15 cellular contexts compared by ENCODE assay signal in the genomic region with DNA sequence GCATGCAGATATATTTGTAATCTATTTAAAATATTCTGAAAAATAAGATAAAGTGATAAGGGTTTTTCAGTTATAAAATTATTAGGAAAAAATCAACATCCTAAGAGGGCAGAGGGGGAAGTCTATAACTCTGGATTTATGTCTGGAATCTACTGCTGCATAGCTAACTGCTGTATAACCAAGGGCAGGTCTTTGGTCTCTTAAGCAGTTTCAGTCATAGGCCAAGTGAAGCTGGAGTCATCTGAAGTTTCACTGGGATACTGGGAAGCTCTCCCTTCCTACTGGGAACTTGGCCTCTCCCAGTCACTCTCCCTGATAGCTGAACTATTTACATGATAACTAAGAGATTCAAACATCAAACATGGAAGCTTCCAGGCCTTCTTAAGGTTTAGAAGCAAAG.
DNase-seq lines count a peak whose midpoint lies in the region; ATAC-seq and TF ChIP-seq lines count a peak whose summit lies in the region.
"Had no signal": no experiment of that assay in that cellular context is flagged by ENCODE, and none has a peak within 500 bp of the region (broad histone marks: within the 10 kb centered on the region; RNA-seq: fewer than 3 reads in every experiment).

No MANE protein-coding gene starts in this region.

- H4K20me1 ChIP-seq in OCI-LY3 (ENCODE audit: insufficient read depth, low read length) (no peaks in the 10 kb centered on the region), neural progenitor cell (ENCODE audit: low read depth) (no peaks in the 10 kb centered on the region)

- in situ Hi-C loops in brain microvascular endothelial cell (cut with HindIII; ENCODE audit: low pct_ligation_motif_present, low sequenced_read_pairs) = no loop called here

- H3F3A ChIP-seq in neural progenitor cell (ENCODE audit: low read depth) = no peaks in the 10 kb centered on the region

- H3K27ac ChIP-seq in OCI-LY3 (ENCODE audit: low read length) (peak overlapping the region; percentile 69), brain microvascular endothelial cell (no peak overlapping the region), neural progenitor cell (no peak overlapping the region)

- H3K36me3 ChIP-seq in OCI-LY3 (replicated peaks; ENCODE audit: low read depth, low read length) (no peaks in the 10 kb centered on the region), brain microvascular endothelial cell (replicated peaks) (no peaks in the 10 kb centered on the region), neural progenitor cell (no peaks in the 10 kb centered on the region)

- no peaks in the 10 kb centered on the region for H3K4me1 Mint-ChIP-seq in neural progenitor cell
- H3K4me1 Mint-ChIP-seq: CD8-positive, alpha-beta memory T cell; IgD-negative memory B cell had no signal

- H3K4me3 ChIP-seq in OCI-LY3 (ENCODE audit: low read length) = no peak overlapping the region
- no peak overlapping the region for H3K4me3 ChIP-seq in brain microvascular endothelial cell (ENCODE audit: low read depth, low read length)
- no peak overlapping the region for H3K4me3 ChIP-seq in neural progenitor cell

- H3K4me1 ChIP-seq in OCI-LY3 (ENCODE audit: low read length) (peaks cover 12% of the 10 kb centered on the region), neural progenitor cell (no peaks in the 10 kb centered on the region)
- H3K4me1 ChIP-seq: Caco-2 had no signal

- H3K9me3 ChIP-seq in OCI-LY3 (ENCODE audit: insufficient read depth, low read length) = no peaks in the 10 kb centered on the region
- H3K9me3 ChIP-seq in neural progenitor cell (ENCODE audit: low read depth) = no peaks in the 10 kb centered on the region
- H3K9me3 ChIP-seq: Caco-2 had no signal

- no peaks in the 10 kb centered on the region for H3K27me3 Mint-ChIP-seq in neural progenitor cell (ENCODE audit: insufficient read depth, low read depth)
- H3K27me3 Mint-ChIP-seq: CD8-positive, alpha-beta memory T cell; IgD-negative memory B cell had no signal

- no peak overlapping the region for H3K9ac ChIP-seq in OCI-LY3 (ENCODE audit: low read length)
- H3K9ac ChIP-seq in neural progenitor cell = no peak overlapping the region

- H2AFZ ChIP-seq in OCI-LY3 (ENCODE audit: low read depth, low read length) = peak overlapping the region; percentile 81
- peak overlapping the region; percentile 58 for H2AFZ ChIP-seq in neural progenitor cell (replicated peaks)

- DNase-seq in GM03348 (ENCODE audit: low spot score) = peak; percentile 2
- peak; percentile 11 for DNase-seq in brain microvascular endothelial cell
- no peak for DNase-seq in neural progenitor cell (ENCODE audit: low spot score)
- no peak for DNase-seq in activated gamma-delta T cell treated with Interleukin-2 at 50 U/mL for 16 hours
- no peak for DNase-seq in HK-2 (ENCODE audit: unreplicated experiment)
- DNase-seq in GDM1 (lab: John Stamatoyannopoulos, UW) = no peak
- no peak for DNase-seq in left lobe of liver (ENCODE audit: low spot score)
- DNase-seq: Caco-2; CD8-positive, alpha-beta memory T cell; DMS53; GOT3; HCEC 1CT; KG1 had no signal

- H3K27me3 ChIP-seq in OCI-LY3 (ENCODE audit: low read depth, low read length) (no peaks in the 10 kb centered on the region), brain microvascular endothelial cell (replicated peaks) (no peaks in the 10 kb centered on the region), neural progenitor cell (no peaks in the 10 kb centered on the region)

- H3K4me3 Mint-ChIP-seq in neural progenitor cell = no peak overlapping the region
- H3K4me3 Mint-ChIP-seq: CD8-positive, alpha-beta memory T cell; IgD-negative memory B cell had no signal

- TF ChIP-seq CTCF in OCI-LY3 (IDR thresholded peaks at IDR 0.05; ENCODE audit: low read depth, low read length) (no peak), brain microvascular endothelial cell (IDR thresholded peaks at IDR 0.05; ENCODE audit: low read depth, low read length, missing control alignments) (no peak), neural progenitor cell (IDR thresholded peaks at IDR 0.05) (no peak)

- H3K79me2 ChIP-seq in OCI-LY3 (ENCODE audit: low read length) (no peaks in the 10 kb centered on the region), neural progenitor cell (ENCODE audit: low read depth) (no peaks in the 10 kb centered on the region)

- no peak for ATAC-seq in left lobe of liver

- H3K27ac Mint-ChIP-seq in neural progenitor cell = no peak overlapping the region
- H3K27ac Mint-ChIP-seq: CD8-positive, alpha-beta memory T cell; IgD-negative memory B cell had no signal

- H3K9me3 Mint-ChIP-seq in neural progenitor cell = no peaks in the 10 kb centered on the region

- peak overlapping the region; percentile 67; the same call in 1 of the 2 replicates for H3K4me2 ChIP-seq in OCI-LY3 (ENCODE audit: low read length)
- H3K4me2 ChIP-seq in neural progenitor cell = no peak overlapping the region

- H3K36me3 Mint-ChIP-seq in neural progenitor cell = no peaks in the 10 kb centered on the region
- H3K36me3 Mint-ChIP-seq: CD8-positive, alpha-beta memory T cell; IgD-negative memory B cell had no signal

Comparison
In these comparisons a context has a peak if more than half of its experiments do, and no peak if none do; other contexts are left out.
1. DNase-seq: peak in GM03348 (single experiment) and brain microvascular endothelial cell (single experiment); none in neural progenitor cell (single experiment), activated gamma-delta T cell treated with Interleukin-2 at 50 U/mL for 16 hours (single experiment), HK-2 (single experiment), GDM1 (single experiment) and left lobe of liver (single experiment).